Comparison of ENCODE assay signal across 13 cellular contexts in the genomic region with DNA sequence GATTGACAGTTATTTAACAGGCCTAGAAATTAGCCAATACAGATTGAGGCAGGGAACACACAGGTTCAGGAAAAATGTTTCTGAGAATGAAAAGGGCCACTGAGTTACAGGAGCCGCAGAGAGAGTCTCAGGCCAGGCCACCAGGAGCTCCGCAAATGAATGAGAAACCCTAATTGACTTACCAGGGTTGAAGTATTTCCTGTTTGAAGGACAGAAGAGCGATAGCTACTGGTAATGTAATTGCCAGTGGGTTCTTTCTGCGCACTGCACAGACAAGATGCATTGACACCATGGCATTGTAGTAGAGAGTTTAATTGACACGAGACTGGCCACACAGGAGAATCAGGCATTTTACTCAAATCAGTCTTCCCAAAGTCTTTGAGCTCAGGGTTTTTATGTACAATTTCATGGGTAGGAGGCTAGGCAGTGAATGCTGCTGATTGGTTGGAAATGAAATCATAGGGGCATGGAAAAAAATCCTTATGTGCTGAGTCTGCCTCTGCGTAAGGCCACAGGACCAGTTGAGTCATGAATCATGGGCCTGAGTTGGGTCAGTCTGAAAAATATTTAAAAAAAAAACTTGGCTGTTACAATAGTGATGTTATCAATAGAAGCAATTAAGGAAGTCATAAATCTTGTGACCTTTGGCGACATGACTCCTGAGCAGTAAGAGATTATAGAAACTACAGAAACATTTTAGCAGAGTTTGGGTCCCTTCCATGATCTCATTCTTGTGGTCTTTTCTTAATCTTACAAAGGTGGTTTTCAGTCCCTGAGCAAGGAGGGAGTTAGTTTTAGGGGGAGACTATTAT.
DNase-seq lines count a peak whose midpoint lies in the region; ATAC-seq, FAIRE-seq and TF ChIP-seq lines count a peak whose summit lies in the region.
"Had no signal": no experiment of that assay in that cellular context is flagged by ENCODE, and none has a peak within 500 bp of the region (broad histone marks: within the 10 kb centered on the region; RNA-seq: fewer than 3 reads in every experiment).

No MANE protein-coding gene starts in this region.

- CTCF ChIA-PET in RWPE1 (lab: Yijun Ruan, JAX) = interaction anchor here (0.5 kb wide), 1 partner anchor 672 kb away, joined by 3 read pairs; no protein-coding TSS in a partner anchor

- no peaks in the 10 kb centered on the region for H3K27me3 Mint-ChIP-seq in activated naive CD8-positive, alpha-beta T cell treated with anti-CD3 and anti-CD28 coated beads, Interleukin-2, amount 50 U/mL, for 24 hours
- H3K27me3 Mint-ChIP-seq: T-helper 17 cell had no signal

- H3K4me1 Mint-ChIP-seq in activated naive CD8-positive, alpha-beta T cell treated with anti-CD3 and anti-CD28 coated beads, Interleukin-2, amount 50 U/mL, for 24 hours = peaks cover 14% of the 10 kb centered on the region

- peaks cover 3% of the 10 kb centered on the region for H3K9me3 Mint-ChIP-seq in activated naive CD8-positive, alpha-beta T cell treated with anti-CD3 and anti-CD28 coated beads, Interleukin-2, amount 50 U/mL, for 24 hours

- H3K36me3 Mint-ChIP-seq in activated naive CD8-positive, alpha-beta T cell treated with anti-CD3 and anti-CD28 coated beads, Interleukin-2, amount 50 U/mL, for 24 hours (ENCODE audit: low read depth) = no peaks in the 10 kb centered on the region

- TF ChIP-seq CTCF in RWPE1 (conservative IDR thresholded peaks at IDR 0.05; ENCODE audit: low read depth) = no peak

- no peak overlapping the region for H3K27ac ChIP-seq in RWPE1

- peak; percentile 59 for DNase-seq in AG08395 (ENCODE audit: low spot score)
- peak; percentile 36 for DNase-seq in HTR-8/SVneo (ENCODE audit: insufficient read length, low spot score)
- no peak for DNase-seq in activated naive CD8-positive, alpha-beta T cell treated with anti-CD3 and anti-CD28 coated beads, Interleukin-2, amount 50 U/mL, for 24 hours
- peak; percentile 63 for DNase-seq in islet precursor cell
- DNase-seq in superior temporal gyrus (ENCODE audit: extremely low spot score) = no peak
- DNase-seq in frontal cortex (ENCODE audit: low spot score in 2 of 2) = no peak
- DNase-seq in RWPE1 (ENCODE audit: low spot score) = no peak
- DNase-seq: cerebellar nuclear complex, hippocampal formation, KG1, NCI-H524, T-helper 17 cell had no signal

- POLR2A ChIA-PET in RWPE1 (lab: Yijun Ruan, JAX; ENCODE audit: low non-redundant PET) = no interaction called here

- peak overlapping the region; percentile 7 for H3K27ac Mint-ChIP-seq in activated naive CD8-positive, alpha-beta T cell treated with anti-CD3 and anti-CD28 coated beads, Interleukin-2, amount 50 U/mL, for 24 hours
- H3K27ac Mint-ChIP-seq: T-helper 17 cell had no signal

- FAIRE-seq in HTR-8/SVneo (lab: Jason Lieb, UNC) = peak; percentile 95
- FAIRE-seq in frontal cortex (lab: Jason Lieb, UNC) = no peak

- ATAC-seq in activated naive CD8-positive, alpha-beta T cell treated with anti-CD3 and anti-CD28 coated beads, Interleukin-2, amount 50 U/mL, for 24 hours = peak; percentile 66
- no peak for ATAC-seq in HG02970 (IDR thresholded peaks at IDR 0.05; ENCODE audit: low FRiP score, unreplicated experiment)
- ATAC-seq: T-helper 17 cell had no signal

- H3K4me3 Mint-ChIP-seq in activated naive CD8-positive, alpha-beta T cell treated with anti-CD3 and anti-CD28 coated beads, Interleukin-2, amount 50 U/mL, for 24 hours = no peak overlapping the region
- H3K4me3 Mint-ChIP-seq: T-helper 17 cell had no signal

Comparison
In these comparisons a context has a peak if more than half of its experiments do, and no peak if none do; other contexts are left out.
1. DNase-seq: peak in AG08395 (single experiment), HTR-8/SVneo (single experiment) and islet precursor cell (single experiment); none in activated naive CD8-positive, alpha-beta T cell treated with anti-CD3 and anti-CD28 coated beads, Interleukin-2, amount 50 U/mL, for 24 hours (single experiment), superior temporal gyrus (single experiment), frontal cortex (0 of 2) and RWPE1 (single experiment).